ENCODE assay signal across 8 cellular contexts in the genomic region with DNA sequence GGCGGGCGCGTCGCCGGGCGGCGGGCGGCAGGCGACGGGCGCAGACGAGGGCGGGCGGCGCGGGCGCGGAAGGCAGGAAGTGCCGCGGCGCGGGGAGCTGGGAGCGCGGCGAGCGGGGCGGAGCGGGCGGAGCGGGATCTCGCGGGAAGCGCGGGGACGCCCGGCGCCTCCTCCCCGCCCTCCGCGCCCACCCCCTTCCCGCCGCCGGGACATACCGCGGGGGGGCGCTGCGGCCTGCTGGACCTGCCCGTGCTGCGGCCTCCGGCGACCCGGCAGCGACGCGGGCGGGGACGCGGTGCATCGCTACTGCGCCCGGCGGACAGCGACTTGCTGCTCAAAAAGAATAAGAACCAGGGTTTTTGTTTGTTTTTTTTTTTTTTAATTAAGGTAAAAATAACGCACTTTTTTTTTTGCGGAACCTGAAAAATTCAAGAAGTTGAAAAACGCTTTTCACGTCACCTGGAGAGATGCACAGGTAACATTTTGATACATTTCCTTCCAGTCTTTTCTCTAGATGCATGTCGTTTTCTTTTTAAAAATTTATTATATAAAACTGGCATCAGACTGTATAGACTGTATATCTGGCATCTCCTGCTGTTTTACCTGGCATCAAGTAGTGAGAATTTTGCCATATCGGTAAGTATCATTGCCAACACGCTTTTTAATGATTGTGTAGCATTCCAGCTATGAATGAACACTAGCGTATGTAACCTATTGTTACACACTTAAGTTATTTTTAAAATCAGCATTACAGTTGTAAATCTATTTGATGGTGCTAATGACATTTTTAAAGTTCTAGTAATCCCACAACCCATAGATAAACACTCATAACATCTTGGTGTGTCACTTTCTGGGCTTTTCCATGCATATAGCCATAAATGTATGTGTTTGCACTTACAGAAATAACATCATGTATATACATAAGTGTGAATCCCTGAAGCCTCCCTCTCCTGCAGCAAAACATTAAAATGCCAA. TPM values are rescaled to one million over a fixed set of nuclear protein-coding genes. Genes with fewer than 3 reads are reported as not detected.
A peak's percentile ranks its signal among the peaks of the same experiment; 100 is the strongest.
DNase-seq lines count a peak whose midpoint lies in the region; ATAC-seq, FAIRE-seq and TF ChIP-seq lines count a peak whose summit lies in the region.

CENPB (minus strand) TSS at position 76 of the 975 bp plus-strand sequence. CDS start 257 bp downstream, outside the sequence.

- H2AFZ ChIP-seq in astrocyte (ENCODE audit: low read depth, low read length) = peak within 1 kb of the TSS; percentile 63
- peak within 1 kb of the TSS; percentile 30 for H2AFZ ChIP-seq in hepatocyte

- H3K4me1 Mint-ChIP-seq in T-helper 2 cell treated with Interferon-gamma antibody and Interleukin-4, amounts not matched to agents 5 μg/mL and 100 μg/mL, for 36 hours (ENCODE audit: low read depth) = peaks cover 26% of the 10 kb centered on the region
- no peaks in the 10 kb centered on the region for H3K4me1 Mint-ChIP-seq in astrocyte (ENCODE audit: low read depth, unreplicated experiment)

- H3K4me3 ChIP-seq in astrocyte (ENCODE audit: insufficient read depth, low read depth, low read length) (peak within 1 kb of the TSS; percentile 70), hepatocyte (peak within 1 kb of the TSS; percentile 30)

- no peaks in the 10 kb centered on the region for H3K27me3 Mint-ChIP-seq in T-helper 2 cell treated with Interferon-gamma antibody and Interleukin-4, amounts not matched to agents 5 μg/mL and 100 μg/mL, for 36 hours (ENCODE audit: low read depth)
- H3K27me3 Mint-ChIP-seq in astrocyte (ENCODE audit: low read depth, unreplicated experiment) = peaks cover 13% of the 10 kb centered on the region

- H3K4me2 ChIP-seq in astrocyte (ENCODE audit: low read length) (peak within 1 kb of the TSS; percentile 97), hepatocyte (peak within 1 kb of the TSS; percentile 97)

- no peak for FAIRE-seq in astrocyte (lab: Jason Lieb, UNC)

- H3K27me3 ChIP-seq in astrocyte (ENCODE audit: insufficient read depth, low read length) (no peaks in the 10 kb centered on the region), hepatocyte (no peaks in the 10 kb centered on the region)

- H3K9me3 ChIP-seq in astrocyte (ENCODE audit: insufficient read depth, low read depth, low read length) (no peaks in the 10 kb centered on the region), hepatocyte (ENCODE audit: low read depth) (no peaks in the 10 kb centered on the region)

- peak; percentile 82 for ATAC-seq in HG02763 (IDR thresholded peaks at IDR 0.05; ENCODE audit: unreplicated experiment)

- DNase-seq in GM13976 (ENCODE audit: low spot score) (peak; percentile 97), NCI-H146 treated with DMSO at 0.1 percent for 48 hours (lab: John Stamatoyannopoulos, UW; ENCODE audit: unreplicated experiment) (peak; percentile 76), astrocyte (ENCODE audit: low read depth) (peak; percentile 52), hepatocyte (ENCODE audit: low spot score) (peak; percentile 95), retina (peak; percentile 77), cortex of kidney (lab: John Stamatoyannopoulos, UW) (no peak)
- DNase-seq in T-helper 2 cell treated with Interferon-gamma antibody and Interleukin-4, amounts not matched to agents 5 μg/mL and 100 μg/mL, for 36 hours (ENCODE audit: low spot score) = peak; percentile 92

- H4K20me1 ChIP-seq in astrocyte (ENCODE audit: insufficient read depth, low read length) = peaks cover 42% of the 10 kb centered on the region
- H4K20me1 ChIP-seq in hepatocyte (ENCODE audit: insufficient read depth, poor library complexity, severe bottlenecking) = peaks cover 18% of the 10 kb centered on the region

- H3K36me3 Mint-ChIP-seq in T-helper 2 cell treated with Interferon-gamma antibody and Interleukin-4, amounts not matched to agents 5 μg/mL and 100 μg/mL, for 36 hours (ENCODE audit: low read depth) = peaks cover 12% of the 10 kb centered on the region
- H3K36me3 Mint-ChIP-seq in astrocyte (ENCODE audit: low read depth, unreplicated experiment) = peaks cover 2% of the 10 kb centered on the region

- no peaks in the 10 kb centered on the region for H3K9me2 ChIP-seq in hepatocyte (replicated peaks; ENCODE audit: insufficient read depth)

- peak within 1 kb of the TSS; percentile 79 for H3K4me3 Mint-ChIP-seq in T-helper 2 cell treated with Interferon-gamma antibody and Interleukin-4, amounts not matched to agents 5 μg/mL and 100 μg/mL, for 36 hours
- peak within 1 kb of the TSS; percentile 85 for H3K4me3 Mint-ChIP-seq in astrocyte (ENCODE audit: unreplicated experiment)

- peak; percentile 84 for TF ChIP-seq CTCF in GM13976 (IDR thresholded peaks at IDR 0.05; ENCODE audit: borderline replicate concordance, control extremely low read depth, extremely low read depth, insufficient read depth, missing control alignments)
- TF ChIP-seq CTCF in astrocyte (IDR thresholded peaks at IDR 0.05; ENCODE audit: insufficient read depth, low read depth, low read length) = peak; percentile 43
- TF ChIP-seq CTCF in hepatocyte (IDR thresholded peaks at IDR 0.05; ENCODE audit: poor library complexity) = peak; percentile 76

- no peaks in the 10 kb centered on the region for H3K9me3 Mint-ChIP-seq in T-helper 2 cell treated with Interferon-gamma antibody and Interleukin-4, amounts not matched to agents 5 μg/mL and 100 μg/mL, for 36 hours
- H3K9me3 Mint-ChIP-seq in astrocyte (ENCODE audit: unreplicated experiment) = peaks cover 2% of the 10 kb centered on the region

- H3K4me1 ChIP-seq in astrocyte (ENCODE audit: insufficient read depth, low read length) = peaks cover 18% of the 10 kb centered on the region
- peaks cover 30% of the 10 kb centered on the region for H3K4me1 ChIP-seq in hepatocyte (ENCODE audit: insufficient read depth)

- H3K36me3 ChIP-seq in astrocyte (ENCODE audit: insufficient read depth, low read length) (no peaks in the 10 kb centered on the region), hepatocyte (replicated peaks; ENCODE audit: insufficient read depth, low read depth) (no peaks in the 10 kb centered on the region)

- H3K27ac Mint-ChIP-seq in T-helper 2 cell treated with Interferon-gamma antibody and Interleukin-4, amounts not matched to agents 5 μg/mL and 100 μg/mL, for 36 hours = peak within 1 kb of the TSS; percentile 75
- H3K27ac Mint-ChIP-seq in astrocyte (ENCODE audit: unreplicated experiment) = no peak within 1 kb of the TSS

- in situ Hi-C loops in GM13976 (cut with MboI; ENCODE audit: low sequenced_read_pairs, unreplicated experiment) = no loop called here

- WGBS in hepatocyte (ENCODE audit: low lambda C conversion rate, missing lambda C conversion rate) = 11% methylated on average over 26 of the region's 71 CpGs

- H3K79me2 ChIP-seq in astrocyte (ENCODE audit: insufficient read depth, low read length) = peaks cover 35% of the 10 kb centered on the region
- H3K79me2 ChIP-seq in hepatocyte = peaks cover 32% of the 10 kb centered on the region

- peak within 1 kb of the TSS; percentile 85 for H3K9ac ChIP-seq in astrocyte (ENCODE audit: low read length)

- H3K27ac ChIP-seq in astrocyte (ENCODE audit: low read depth, low read length) (peak within 1 kb of the TSS; percentile 64), hepatocyte (peak within 1 kb of the TSS; percentile 70)

RNA-seq across cellular contexts. Expression of gene CENPB, which starts in this region (rescaled TPM):
- 37.0 and 39.1 TPM in 2 replicates for total RNA-seq in astrocyte
- 40.9 and 46.7 TPM in 2 replicates for total RNA-seq in hepatocyte
- 17.6 and 21.2 TPM in 2 replicates for polyA plus RNA-seq in hepatocyte
